ENCODE assay signal across 9 cellular contexts in genomic region chr20:59560588-59561227, GRCh38. TPM values are rescaled to one million over a fixed set of nuclear protein-coding genes. Genes with fewer than 3 reads are reported as not detected.
DNase-seq lines count a peak whose midpoint lies in the region; ATAC-seq and TF ChIP-seq lines count a peak whose summit lies in the region.
"Had no signal": no experiment of that assay in that cellular context is flagged by ENCODE, and none has a peak within 500 bp of the region (broad histone marks: within the 10 kb centered on the region; RNA-seq: fewer than 3 reads in every experiment).

No MANE protein-coding gene starts in this region.

- ATAC-seq in Right ventricle myocardium inferior (peak; percentile 44), right cardiac atrium (no peak), Panc1 (peak; percentile 73; the same call in 1 of the 2 replicates), foreskin keratinocyte (peak; percentile 59), upper lobe of right lung (peak; percentile 50), GM21737 (IDR thresholded peaks at IDR 0.05; ENCODE audit: unreplicated experiment) (no peak)

- in situ Hi-C loops in Panc1 (cut with HindIII; ENCODE audit: low pct_unique_long_range_greater_than_20kb, low sequenced_read_pairs), result no loop called here

- no peak for DNase-seq in Right ventricle myocardium inferior (ENCODE audit: missing footprints)
- no peak for DNase-seq in right cardiac atrium
- DNase-seq in Panc1 (ENCODE audit: low read depth, low spot score), result no peak
- no peak for DNase-seq in foreskin keratinocyte
- DNase-seq in upper lobe of right lung, result no peak
- DNase-seq in NCI-H2196 treated with DMSO at 0.1 percent for 48 hours (lab: John Stamatoyannopoulos, UW; ENCODE audit: unreplicated experiment), result no peak
- no peak for DNase-seq in cerebellar nuclear complex (lab: John Stamatoyannopoulos, UW)

- H3K4me1 ChIP-seq in right cardiac atrium (ENCODE audit: control insufficient read depth, insufficient read depth, low read length) (no peaks in the 10 kb centered on the region), Panc1 (ENCODE audit: control insufficient read depth, insufficient read depth, low read length) (0 out of 2 replicates have a peak, but pooled peaks cover 2% of the 10 kb centered on the region), foreskin keratinocyte (no peaks in the 10 kb centered on the region), upper lobe of right lung (no peaks in the 10 kb centered on the region)

- TF ChIP-seq CTCF in Panc1 (IDR thresholded peaks at IDR 0.05), result peak; percentile 81
- TF ChIP-seq CTCF in foreskin keratinocyte (conservative IDR thresholded peaks at IDR 0.05), result peak; percentile 57
- TF ChIP-seq CTCF in upper lobe of right lung (IDR thresholded peaks at IDR 0.05), result peak; percentile 58

- intact Hi-C loops in Right ventricle myocardium inferior (cut with DNase I), result no loop called here
- intact Hi-C loops in right cardiac atrium (cut with DNase I), result no loop called here
- intact Hi-C loops in Panc1 (cut with micrococcal nuclease; ENCODE audit: unreplicated experiment), result no loop called here
- intact Hi-C loops in upper lobe of right lung (cut with DNase I), result no loop called here

- H3K27ac ChIP-seq in right cardiac atrium (ENCODE audit: low read length) (no peak overlapping the region), Panc1 (ENCODE audit: low read length) (no peak overlapping the region), foreskin keratinocyte (no peak overlapping the region), upper lobe of right lung (no peak overlapping the region)
- H3K27ac ChIP-seq: thoracic aorta had no signal

- POLR2A ChIA-PET in Panc1 (lab: Charles Lee), result no interaction called here

- 33% methylated on average over 7 of the region's 7 CpGs for WGBS in right cardiac atrium

- H3K9me3 ChIP-seq in right cardiac atrium (ENCODE audit: control insufficient read depth, low read length), result no peaks in the 10 kb centered on the region
- H3K9me3 ChIP-seq in Panc1 (ENCODE audit: control insufficient read depth, insufficient read depth, low read depth, low read length), result no peaks in the 10 kb centered on the region
- H3K9me3 ChIP-seq in upper lobe of right lung, result no peaks in the 10 kb centered on the region
- H3K9me3 ChIP-seq: thoracic aorta had no signal

- no peaks in the 10 kb centered on the region for H3K27me3 ChIP-seq in right cardiac atrium (ENCODE audit: control insufficient read depth, insufficient read depth)
- H3K27me3 ChIP-seq in Panc1 (ENCODE audit: control insufficient read depth, insufficient read depth, low read length), result no peaks in the 10 kb centered on the region; the same call in 1 of the 2 replicates
- no peaks in the 10 kb centered on the region for H3K27me3 ChIP-seq in foreskin keratinocyte
- peaks cover 7% of the 10 kb centered on the region for H3K27me3 ChIP-seq in upper lobe of right lung

- CTCF ChIA-PET in Panc1 (lab: Charles Lee), result interaction anchor here (1.0 kb wide), 1 partner anchor 12 kb away, joined by 3 read pairs; no protein-coding TSS in a partner anchor

- no peaks in the 10 kb centered on the region for H3K36me3 ChIP-seq in Panc1 (ENCODE audit: control insufficient read depth, insufficient read depth, low read length)
- no peaks in the 10 kb centered on the region for H3K36me3 ChIP-seq in upper lobe of right lung
- H3K36me3 ChIP-seq: thoracic aorta had no signal

- no TSS peak for BruUV-seq in Panc1 (replicated peaks; lab: Mats Ljungman, UMichigan)

- H3K4me3 ChIP-seq in right cardiac atrium (ENCODE audit: low read length) (no peak overlapping the region), Panc1 (ENCODE audit: low read depth in 2 of 2, low read length in 2 of 2) (no peak overlapping the region), upper lobe of right lung (no peak overlapping the region)
- H3K4me3 ChIP-seq: thoracic aorta had no signal

RNA-seq across cellular contexts. Expression of gene PHACTR3, which starts 43.6 kb away (rescaled TPM):
- total RNA-seq in Right ventricle myocardium inferior (9.9 TPM), right cardiac atrium (1 to 10 TPM; 2.8 to 8.4 (median 4.2) TPM), Panc1 (2021; ENCODE audit: unreplicated experiment) (0.10 TPM), foreskin keratinocyte (28.3 and 34.0 TPM in 2 replicates), upper lobe of right lung (18.2 TPM)
- polyA plus RNA-seq in right cardiac atrium (14.5 TPM), foreskin keratinocyte (28.1 and 29.4 TPM in 2 replicates)
- polyA plus RNA-seq in Panc1 (2012; ENCODE audit: insufficient read length), result not detected
- total RNA-seq: thoracic aorta had no signal

Comparison
In these comparisons a context has a peak if more than half of its experiments do, and no peak if none do; other contexts are left out.
1. ATAC-seq: peak in Right ventricle myocardium inferior (single experiment), Panc1 (single experiment), foreskin keratinocyte (single experiment) and upper lobe of right lung (single experiment); none in right cardiac atrium (0 of 2) and GM21737 (single experiment).
2. Peak in every context shown above with its lines, with median percentiles within 50 percentile points of each other: CTCF ChIP-seq.